Comparison of ENCODE assay signal across 30 cellular contexts in genomic region chr10:120597902-120598301, GRCh38.
"Had no signal": no experiment of that assay in that cellular context is flagged by ENCODE, and none has a peak within 500 bp of the region (broad histone marks: within the 10 kb centered on the region; RNA-seq: fewer than 3 reads in every experiment).

No MANE protein-coding gene starts in this region.

- H3K4me3 ChIP-seq: esophagus squamous epithelium, gastroesophageal sphincter had no signal

- ATAC-seq: activated CD8-positive, alpha-beta T cell treated with anti-CD3 and anti-CD28 coated beads for 36 hours; activated naive CD4-positive, alpha-beta T cell treated with anti-CD3 and anti-CD28 coated beads, Interleukin-2, amount 50 U/mL, for 72 hours; effector memory CD8-positive, alpha-beta T cell; gastroesophageal sphincter; WTC11 had no signal

- H3K27ac ChIP-seq: brain microvascular endothelial cell, epithelial cell of prostate, esophagus squamous epithelium, gastroesophageal sphincter had no signal

- DNase-seq: activated CD4-positive, alpha-beta T cell treated with anti-CD3 and anti-CD28 coated beads for 1 hour; activated CD4-positive, alpha-beta T cell treated with anti-CD3 and anti-CD28 coated beads for 4 hours; activated CD4-positive, alpha-beta T cell treated with anti-CD3 and anti-CD28 coated beads, Interleukin-2, amount 10 ng/mL, durations not matched to agents 7 days and 5 days; activated CD4-positive, alpha-beta T cell treated with anti-CD3 and anti-CD28 coated beads, Interleukin-2, amount 50 U/mL, for 48 hours; activated CD8-positive, alpha-beta memory T cell treated with anti-CD3 and anti-CD28 coated beads for 24 hours; activated CD8-positive, alpha-beta T cell treated with anti-CD3 and anti-CD28 coated beads for 36 hours; activated effector memory CD4-positive, alpha-beta T cell treated with anti-CD3 and anti-CD28 coated beads, Interleukin-2, amount 50 U/mL, for 16 hours; activated naive CD4-positive, alpha-beta T cell treated with anti-CD3 and anti-CD28 coated beads for 36 hours; activated T-cell treated with anti-CD3 and anti-CD28 coated beads, Interleukin-2, amount 50 U/mL, for 1 hour; activated T-cell treated with anti-CD3 and anti-CD28 coated beads, Interleukin-2, amount 50 U/mL, for 48 hours; amniotic stem cell; anterior cingulate cortex; brain microvascular endothelial cell; cortex of kidney; dermis blood vessel endothelial cell; effector CD4-positive, alpha-beta T cell; effector memory CD8-positive, alpha-beta T cell; esophagus squamous epithelium; foreskin melanocyte; T-helper 2 cell had no signal

- H3K27me3 Mint-ChIP-seq: activated CD4-positive, alpha-beta T cell treated with anti-CD3 and anti-CD28 coated beads, Interleukin-2, amount 10 ng/mL, durations not matched to agents 7 days and 5 days; activated CD8-positive, alpha-beta T cell treated with anti-CD3 and anti-CD28 coated beads for 36 hours had no signal

- H3K4me3 Mint-ChIP-seq: activated CD4-positive, alpha-beta T cell treated with anti-CD3 and anti-CD28 coated beads, Interleukin-2, amount 10 ng/mL, durations not matched to agents 7 days and 5 days; activated CD8-positive, alpha-beta T cell treated with anti-CD3 and anti-CD28 coated beads for 36 hours; activated naive CD4-positive, alpha-beta T cell treated with anti-CD3 and anti-CD28 coated beads for 36 hours; activated T-helper 1 cell treated with anti-CD3 and anti-CD28 coated beads, Interleukin-12 subunit alpha, Interleukin-12 subunit beta, Interleukin-2, Interleukin-4 antibody, amounts not matched to agents 30 ng/mL and 10 ng/mL and 1 ng/mL, durations not matched to agents 14 hours and 24 hours and 36 hours; effector memory CD8-positive, alpha-beta T cell; WTC11 had no signal

- H3K9me3 ChIP-seq: esophagus squamous epithelium had no signal

- H3K4me1 Mint-ChIP-seq: activated CD4-positive, alpha-beta T cell treated with anti-CD3 and anti-CD28 coated beads, Interleukin-2, amount 10 ng/mL, durations not matched to agents 7 days and 5 days had no signal

- H3K9me3 Mint-ChIP-seq: activated CD4-positive, alpha-beta T cell treated with anti-CD3 and anti-CD28 coated beads, Interleukin-2, amount 10 ng/mL, durations not matched to agents 7 days and 5 days; activated CD8-positive, alpha-beta T cell treated with anti-CD3 and anti-CD28 coated beads for 36 hours; activated naive CD4-positive, alpha-beta T cell treated with anti-CD3 and anti-CD28 coated beads for 36 hours; activated naive CD4-positive, alpha-beta T cell treated with anti-CD3 and anti-CD28 coated beads, Interleukin-2, amount 50 U/mL, for 72 hours; activated T-helper 1 cell treated with anti-CD3 and anti-CD28 coated beads, Interleukin-12 subunit alpha, Interleukin-12 subunit beta, Interleukin-2, Interleukin-4 antibody, amounts not matched to agents 30 ng/mL and 10 ng/mL and 1 ng/mL, durations not matched to agents 14 hours and 24 hours and 36 hours; activated T-helper 2 cell treated with anti-CD3 and anti-CD28 coated beads, Interferon-gamma antibody, Interleukin-2, Interleukin-4, amounts not matched to agents 10 μg/mL and 5 μg/mL and 100 μg/mL, durations not matched to agents 14 hours and 24 hours and 36 hours; effector memory CD8-positive, alpha-beta T cell had no signal

- FAIRE-seq: astrocyte, colon, endometrium, endothelial cell of umbilical vein had no signal

- H3K27me3 ChIP-seq: brain microvascular endothelial cell had no signal

- H3K36me3 ChIP-seq: brain microvascular endothelial cell, esophagus squamous epithelium, gastroesophageal sphincter had no signal

- H3K27ac Mint-ChIP-seq: activated CD4-positive, alpha-beta T cell treated with anti-CD3 and anti-CD28 coated beads, Interleukin-2, amount 10 ng/mL, durations not matched to agents 7 days and 5 days; activated CD8-positive, alpha-beta T cell treated with anti-CD3 and anti-CD28 coated beads for 36 hours; activated naive CD4-positive, alpha-beta T cell treated with anti-CD3 and anti-CD28 coated beads for 36 hours; activated naive CD4-positive, alpha-beta T cell treated with anti-CD3 and anti-CD28 coated beads, Interleukin-2, amount 50 U/mL, for 72 hours; activated T-helper 1 cell treated with anti-CD3 and anti-CD28 coated beads, Interleukin-12 subunit alpha, Interleukin-12 subunit beta, Interleukin-2, Interleukin-4 antibody, amounts not matched to agents 30 ng/mL and 10 ng/mL and 1 ng/mL, durations not matched to agents 14 hours and 24 hours and 36 hours; activated T-helper 2 cell treated with anti-CD3 and anti-CD28 coated beads, Interferon-gamma antibody, Interleukin-2, Interleukin-4, amounts not matched to agents 10 μg/mL and 5 μg/mL and 100 μg/mL, durations not matched to agents 14 hours and 24 hours and 36 hours; effector memory CD8-positive, alpha-beta T cell; WTC11 had no signal

- H3K36me3 Mint-ChIP-seq: activated naive CD4-positive, alpha-beta T cell treated with anti-CD3 and anti-CD28 coated beads, Interleukin-2, amount 50 U/mL, for 72 hours had no signal
